Comparison of ENCODE assay signal across 8 cellular contexts in the genomic region with DNA sequence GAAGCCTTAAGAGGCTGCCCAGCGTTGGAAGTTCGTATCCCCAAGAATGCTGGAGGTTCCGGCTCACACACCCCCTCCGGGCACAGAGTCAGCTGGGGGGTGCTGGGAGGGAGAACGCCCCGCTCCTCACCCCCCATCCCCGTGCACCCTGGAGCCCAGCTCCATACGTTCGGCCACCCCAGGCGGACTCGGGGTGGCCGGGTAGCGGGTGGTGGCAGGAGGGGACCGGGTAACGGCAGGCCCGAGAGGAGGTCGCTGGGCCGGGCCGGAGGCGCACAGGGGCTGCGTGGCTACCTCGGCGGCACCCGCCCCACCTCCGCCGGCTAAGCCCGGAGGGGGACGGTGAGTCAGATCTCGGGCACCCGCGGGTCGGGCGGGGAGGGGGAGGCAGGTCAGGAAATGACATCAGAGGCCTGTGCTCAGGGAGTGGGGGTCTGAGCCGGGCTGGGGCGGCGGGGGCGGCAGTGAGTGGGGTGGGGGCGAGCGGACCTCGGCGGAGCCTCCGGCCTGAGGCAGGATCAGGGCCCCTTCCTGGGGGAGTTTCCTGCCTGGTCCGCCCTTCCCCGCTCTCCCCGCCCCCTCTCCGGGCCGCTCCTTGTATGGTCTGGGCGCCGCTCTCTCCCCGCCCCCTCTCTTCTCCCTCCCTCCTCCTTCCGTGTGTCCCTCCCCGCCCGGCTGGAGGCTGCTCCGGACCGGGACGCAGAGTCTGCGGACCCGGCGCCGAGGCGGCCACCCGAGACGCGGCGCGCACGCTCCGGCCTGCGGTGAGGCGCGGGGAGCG. TPM values are rescaled to one million over a fixed set of nuclear protein-coding genes. Genes with fewer than 3 reads are reported as not detected.
DNase-seq lines count a peak whose midpoint lies in the region; ATAC-seq and TF ChIP-seq lines count a peak whose summit lies in the region.

A gene with protein sequence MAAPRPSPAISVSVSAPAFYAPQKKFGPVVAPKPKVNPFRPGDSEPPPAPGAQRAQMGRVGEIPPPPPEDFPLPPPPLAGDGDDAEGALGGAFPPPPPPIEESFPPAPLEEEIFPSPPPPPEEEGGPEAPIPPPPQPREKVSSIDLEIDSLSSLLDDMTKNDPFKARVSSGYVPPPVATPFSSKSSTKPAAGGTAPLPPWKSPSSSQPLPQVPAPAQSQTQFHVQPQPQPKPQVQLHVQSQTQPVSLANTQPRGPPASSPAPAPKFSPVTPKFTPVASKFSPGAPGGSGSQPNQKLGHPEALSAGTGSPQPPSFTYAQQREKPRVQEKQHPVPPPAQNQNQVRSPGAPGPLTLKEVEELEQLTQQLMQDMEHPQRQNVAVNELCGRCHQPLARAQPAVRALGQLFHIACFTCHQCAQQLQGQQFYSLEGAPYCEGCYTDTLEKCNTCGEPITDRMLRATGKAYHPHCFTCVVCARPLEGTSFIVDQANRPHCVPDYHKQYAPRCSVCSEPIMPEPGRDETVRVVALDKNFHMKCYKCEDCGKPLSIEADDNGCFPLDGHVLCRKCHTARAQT (plus strand): TSS at position 700 of the 781 bp plus-strand sequence. CDS start 227 bp downstream, outside the sequence.

- peak; percentile 82 for ATAC-seq in HG03432 (IDR thresholded peaks at IDR 0.05; ENCODE audit: unreplicated experiment)

- H3K27me3 ChIP-seq in liver (ENCODE audit: control insufficient read depth in 4 of 4, insufficient read depth in 4 of 4, low read length in 3 of 4): no peaks in the 10 kb centered on the region

- TF ChIP-seq RAD21 in liver (IDR thresholded peaks at IDR 0.05): peak in 1 of 2 donors; percentile 24

- peak within 1 kb of the TSS; percentile 84 to 92 (median 87) for H3K4me3 ChIP-seq in liver (ENCODE audit: low read depth in 1 of 3, low read length in 3 of 3)

- no peaks in the 10 kb centered on the region for H3K36me3 ChIP-seq in liver (ENCODE audit: control insufficient read depth in 4 of 4, insufficient read depth in 3 of 4, low read depth in 1 of 4, low read length in 3 of 4)

- TF ChIP-seq POLR2A in GM19193 (IDR thresholded peaks at IDR 0.05; ENCODE audit: extremely low read depth, insufficient read depth, insufficient read length): peak; percentile 69

- H3K27ac ChIP-seq in liver (ENCODE audit: low read depth in 1 of 2, low read length in 2 of 2): peak within 1 kb of the TSS; percentile 96 to 98

- peak within 1 kb of the TSS; percentile 76 to 92 for H3K9ac ChIP-seq in liver (ENCODE audit: low read depth in 1 of 2, low read length in 2 of 2)

- under 1% methylated on average over 72 of the region's 72 CpGs for WGBS in liver

- no peak for TF ChIP-seq CTCF in liver (IDR thresholded peaks at IDR 0.05; ENCODE audit: low read depth, low read length, missing input control)

- H3K9me3 ChIP-seq in liver (ENCODE audit: control insufficient read depth in 4 of 4, low read length in 3 of 4): no peaks in the 10 kb centered on the region

- peaks cover 18 to 52% (median 40%) of the 10 kb centered on the region in 4 donors for H3K4me1 ChIP-seq in liver (ENCODE audit: control insufficient read depth in 4 of 4, insufficient read depth in 4 of 4, low read length in 3 of 4)

- peak; percentile 84 to 88 for DNase-seq in AML-193 (lab: John Stamatoyannopoulos, UW)
- peak; percentile 77 for DNase-seq in NCI-H748 (lab: John Stamatoyannopoulos, UW; ENCODE audit: unreplicated experiment)
- DNase-seq in activated CD4-positive, alpha-beta T cell treated with anti-CD3 and anti-CD28 coated beads, Interleukin-2, amount 50 U/mL, for 48 hours: peak; percentile 91 to 94
- peak; percentile 97 for DNase-seq in dermis blood vessel endothelial cell
- peak; percentile 81 to 90 for DNase-seq in stimulated activated CD4-positive, alpha-beta T cell treated with anti-CD3 and anti-CD28 coated beads, Interleukin-4, amount 100 ng/mL, for 4 hours

TF ChIP-seq in liver, 16 proteins besides CTCF, POLR2A, EP300 and RAD21:
- TF ChIP-seq GABPA (IDR thresholded peaks at IDR 0.05 in 1 of 2, conservative IDR thresholded peaks at IDR 0.05 in 1 of 2) (no peak), RXRA (IDR thresholded peaks at IDR 0.05) (peak in 1 of 2 donors; percentile 15), HNF4G (IDR thresholded peaks at IDR 0.05) (no peak), JUND (IDR thresholded peaks at IDR 0.05) (peak in 1 of 2 donors; percentile 21), EGR1 (IDR thresholded peaks at IDR 0.05; ENCODE audit: low read depth in 2 of 2) (peak; percentile 38 to 85), TAF1 (conservative IDR thresholded peaks at IDR 0.05) (peak; percentile 40), HNF4A (conservative IDR thresholded peaks at IDR 0.05) (peak in 1 of 2 donors; percentile 5), YY1 (IDR thresholded peaks at IDR 0.05) (peak; percentile 15), FOXA1 (IDR thresholded peaks at IDR 0.05) (no peak)
- TF ChIP-seq, protein P1, sequence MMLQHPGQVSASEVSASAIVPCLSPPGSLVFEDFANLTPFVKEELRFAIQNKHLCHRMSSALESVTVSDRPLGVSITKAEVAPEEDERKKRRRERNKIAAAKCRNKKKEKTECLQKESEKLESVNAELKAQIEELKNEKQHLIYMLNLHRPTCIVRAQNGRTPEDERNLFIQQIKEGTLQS (IDR thresholded peaks at IDR 0.05): no peak
- TF ChIP-seq, protein P2, sequence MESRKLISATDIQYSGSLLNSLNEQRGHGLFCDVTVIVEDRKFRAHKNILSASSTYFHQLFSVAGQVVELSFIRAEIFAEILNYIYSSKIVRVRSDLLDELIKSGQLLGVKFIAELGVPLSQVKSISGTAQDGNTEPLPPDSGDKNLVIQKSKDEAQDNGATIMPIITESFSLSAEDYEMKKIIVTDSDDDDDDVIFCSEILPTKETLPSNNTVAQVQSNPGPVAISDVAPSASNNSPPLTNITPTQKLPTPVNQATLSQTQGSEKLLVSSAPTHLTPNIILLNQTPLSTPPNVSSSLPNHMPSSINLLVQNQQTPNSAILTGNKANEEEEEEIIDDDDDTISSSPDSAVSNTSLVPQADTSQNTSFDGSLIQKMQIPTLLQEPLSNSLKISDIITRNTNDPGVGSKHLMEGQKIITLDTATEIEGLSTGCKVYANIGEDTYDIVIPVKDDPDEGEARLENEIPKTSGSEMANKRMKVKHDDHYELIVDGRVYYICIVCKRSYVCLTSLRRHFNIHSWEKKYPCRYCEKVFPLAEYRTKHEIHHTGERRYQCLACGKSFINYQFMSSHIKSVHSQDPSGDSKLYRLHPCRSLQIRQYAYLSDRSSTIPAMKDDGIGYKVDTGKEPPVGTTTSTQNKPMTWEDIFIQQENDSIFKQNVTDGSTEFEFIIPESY (IDR thresholded peaks at IDR 0.05): no peak
- TF ChIP-seq, protein P3, sequence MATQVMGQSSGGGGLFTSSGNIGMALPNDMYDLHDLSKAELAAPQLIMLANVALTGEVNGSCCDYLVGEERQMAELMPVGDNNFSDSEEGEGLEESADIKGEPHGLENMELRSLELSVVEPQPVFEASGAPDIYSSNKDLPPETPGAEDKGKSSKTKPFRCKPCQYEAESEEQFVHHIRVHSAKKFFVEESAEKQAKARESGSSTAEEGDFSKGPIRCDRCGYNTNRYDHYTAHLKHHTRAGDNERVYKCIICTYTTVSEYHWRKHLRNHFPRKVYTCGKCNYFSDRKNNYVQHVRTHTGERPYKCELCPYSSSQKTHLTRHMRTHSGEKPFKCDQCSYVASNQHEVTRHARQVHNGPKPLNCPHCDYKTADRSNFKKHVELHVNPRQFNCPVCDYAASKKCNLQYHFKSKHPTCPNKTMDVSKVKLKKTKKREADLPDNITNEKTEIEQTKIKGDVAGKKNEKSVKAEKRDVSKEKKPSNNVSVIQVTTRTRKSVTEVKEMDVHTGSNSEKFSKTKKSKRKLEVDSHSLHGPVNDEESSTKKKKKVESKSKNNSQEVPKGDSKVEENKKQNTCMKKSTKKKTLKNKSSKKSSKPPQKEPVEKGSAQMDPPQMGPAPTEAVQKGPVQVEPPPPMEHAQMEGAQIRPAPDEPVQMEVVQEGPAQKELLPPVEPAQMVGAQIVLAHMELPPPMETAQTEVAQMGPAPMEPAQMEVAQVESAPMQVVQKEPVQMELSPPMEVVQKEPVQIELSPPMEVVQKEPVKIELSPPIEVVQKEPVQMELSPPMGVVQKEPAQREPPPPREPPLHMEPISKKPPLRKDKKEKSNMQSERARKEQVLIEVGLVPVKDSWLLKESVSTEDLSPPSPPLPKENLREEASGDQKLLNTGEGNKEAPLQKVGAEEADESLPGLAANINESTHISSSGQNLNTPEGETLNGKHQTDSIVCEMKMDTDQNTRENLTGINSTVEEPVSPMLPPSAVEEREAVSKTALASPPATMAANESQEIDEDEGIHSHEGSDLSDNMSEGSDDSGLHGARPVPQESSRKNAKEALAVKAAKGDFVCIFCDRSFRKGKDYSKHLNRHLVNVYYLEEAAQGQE (IDR thresholded peaks at IDR 0.05): no peak

RNA-seq across cellular contexts. Expression of the gene that starts here (rescaled TPM):
- total RNA-seq in dermis blood vessel endothelial cell: 26.2 and 57.2 TPM in 2 replicates
- 10 to 100 TPM; 15.4 to 17.2 TPM for total RNA-seq in liver
- polyA plus RNA-seq in liver: 10 to 100 TPM; 15.8 to 49.7 TPM

Comparison
In these comparisons a context has a peak if more than half of its experiments do, and no peak if none do; other contexts are left out.
1. Peak in every context shown above with its lines: DNase-seq, ATAC-seq, H3K4me3 ChIP-seq and H3K27ac ChIP-seq.